ENCODE assay signal across 26 cellular contexts in genomic region chr7:48249162-48249561, GRCh38.
"Had no signal": no experiment of that assay in that cellular context is flagged by ENCODE, and none has a peak within 500 bp of the region (broad histone marks: within the 10 kb centered on the region; RNA-seq: fewer than 3 reads in every experiment).

No MANE protein-coding gene starts in this region.

- H3K27me3 Mint-ChIP-seq: progenitor cell of endocrine pancreas had no signal

- H3K36me3 Mint-ChIP-seq: naive thymus-derived CD8-positive, alpha-beta T cell; natural killer cell treated with Interleukin-12 subunit alpha and Interleukin-12 subunit beta and Interleukin-15 and Interleukin-18, amount 100 ng/mL, for 72 hours; neural progenitor cell; stimulated activated effector memory CD8-positive, alpha-beta T cell treated with anti-CD3 and anti-CD28 coated beads, Interleukin-12 subunit alpha, Interleukin-12 subunit beta, amount 100 ng/mL, for 72 hours; stimulated activated naive B cell treated with anti-CD40 and anti-IgM and Interleukin-4, amounts not matched to agents 10 μg/mL and 1 μg/mL and 100 μg/mL, for 72 hours had no signal

- H3K27me3 ChIP-seq: neural progenitor cell, pancreas, right lobe of liver, sigmoid colon, stomach, thyroid gland, tibial nerve, upper lobe of left lung, vagina had no signal

- ATAC-seq: naive thymus-derived CD8-positive, alpha-beta T cell; natural killer cell treated with Interleukin-12 subunit alpha and Interleukin-12 subunit beta and Interleukin-15 and Interleukin-18, amount 100 ng/mL, for 72 hours; pancreas; psoas muscle; right cardiac atrium; right lobe of liver; stimulated activated effector memory CD8-positive, alpha-beta T cell treated with anti-CD3 and anti-CD28 coated beads, Interleukin-12 subunit alpha, Interleukin-12 subunit beta, amount 100 ng/mL, for 72 hours; stimulated activated naive B cell treated with anti-CD40 and anti-IgM and Interleukin-4, amounts not matched to agents 10 μg/mL and 1 μg/mL and 100 μg/mL, for 72 hours had no signal

- H3K4me2 ChIP-seq: neural progenitor cell had no signal

- H3K4me3 Mint-ChIP-seq: naive thymus-derived CD8-positive, alpha-beta T cell; natural killer cell treated with Interleukin-12 subunit alpha and Interleukin-12 subunit beta and Interleukin-15 and Interleukin-18, amount 100 ng/mL, for 72 hours; neural progenitor cell; stimulated activated effector memory CD8-positive, alpha-beta T cell treated with anti-CD3 and anti-CD28 coated beads, Interleukin-12 subunit alpha, Interleukin-12 subunit beta, amount 100 ng/mL, for 72 hours; stimulated activated naive B cell treated with anti-CD40 and anti-IgM and Interleukin-4, amounts not matched to agents 10 μg/mL and 1 μg/mL and 100 μg/mL, for 72 hours; stimulated activated naive CD8-positive, alpha-beta T cell treated with anti-CD3 and anti-CD28 coated beads, Interleukin-15, Interleukin-2, amounts not matched to agents 100 ng/mL and 50 ng/mL, for 24 hours had no signal

- H3K27ac ChIP-seq: neural progenitor cell, pancreas, psoas muscle, right lobe of liver, sigmoid colon, stomach, thoracic aorta, thyroid gland, tibial nerve, upper lobe of left lung, vagina had no signal

- H3K9me3 ChIP-seq: pancreas, psoas muscle, right lobe of liver, sigmoid colon, stomach, thoracic aorta, thyroid gland, tibial nerve, upper lobe of left lung, vagina had no signal

- H3K27ac Mint-ChIP-seq: naive thymus-derived CD8-positive, alpha-beta T cell; natural killer cell treated with Interleukin-12 subunit alpha and Interleukin-12 subunit beta and Interleukin-15 and Interleukin-18, amount 100 ng/mL, for 72 hours; neural progenitor cell; progenitor cell of endocrine pancreas; stimulated activated effector memory CD8-positive, alpha-beta T cell treated with anti-CD3 and anti-CD28 coated beads, Interleukin-12 subunit alpha, Interleukin-12 subunit beta, amount 100 ng/mL, for 72 hours; stimulated activated naive B cell treated with anti-CD40 and anti-IgM and Interleukin-4, amounts not matched to agents 10 μg/mL and 1 μg/mL and 100 μg/mL, for 72 hours; stimulated activated naive CD8-positive, alpha-beta T cell treated with anti-CD3 and anti-CD28 coated beads, Interleukin-15, Interleukin-2, amounts not matched to agents 100 ng/mL and 50 ng/mL, for 24 hours had no signal

- H3K9ac ChIP-seq: neural progenitor cell had no signal

- H3K9me3 Mint-ChIP-seq: naive thymus-derived CD8-positive, alpha-beta T cell; natural killer cell treated with Interleukin-12 subunit alpha and Interleukin-12 subunit beta and Interleukin-15 and Interleukin-18, amount 100 ng/mL, for 72 hours; neural progenitor cell; stimulated activated effector memory CD8-positive, alpha-beta T cell treated with anti-CD3 and anti-CD28 coated beads, Interleukin-12 subunit alpha, Interleukin-12 subunit beta, amount 100 ng/mL, for 72 hours; stimulated activated naive B cell treated with anti-CD40 and anti-IgM and Interleukin-4, amounts not matched to agents 10 μg/mL and 1 μg/mL and 100 μg/mL, for 72 hours; stimulated activated naive CD8-positive, alpha-beta T cell treated with anti-CD3 and anti-CD28 coated beads, Interleukin-15, Interleukin-2, amounts not matched to agents 100 ng/mL and 50 ng/mL, for 24 hours had no signal

- H2AFZ ChIP-seq: neural progenitor cell had no signal

- H3K36me3 ChIP-seq: neural progenitor cell, pancreas, right lobe of liver, sigmoid colon, stomach, thoracic aorta, thyroid gland, tibial nerve, upper lobe of left lung, vagina had no signal

- DNase-seq: naive thymus-derived CD8-positive, alpha-beta T cell; nucleus accumbens; pancreas; psoas muscle; right cardiac atrium; right lobe of liver; sigmoid colon; small intestine; stimulated activated CD4-positive, alpha-beta T cell treated with anti-CD3 and anti-CD28 coated beads, Interleukin-15, amount 100 ng/mL, for 24 hours; stimulated activated CD4-positive, alpha-beta T cell treated with anti-CD3 and anti-CD28 coated beads, Interleukin-2, amount 100 ng/mL, for 24 hours; stimulated activated CD4-positive, alpha-beta T cell treated with anti-CD3 and anti-CD28 coated beads, Interleukin-2, amount 100 ng/mL, for 48 hours; stimulated activated CD4-positive, alpha-beta T cell treated with anti-CD3 and anti-CD28 coated beads, Interleukin-4, amount 100 ng/mL, for 24 hours; stimulated activated naive B cell treated with anti-CD40 and anti-IgM and Interleukin-4, amounts not matched to agents 10 μg/mL and 1 μg/mL and 100 μg/mL, for 72 hours; stimulated activated naive CD4-positive, alpha-beta T cell treated with Interleukin-2 at 50 U/mL for 16 hours; stomach; thyroid gland; trophoblast cell; upper lobe of left lung had no signal

- H3K4me3 ChIP-seq: neural progenitor cell, pancreas, psoas muscle, right lobe of liver, sigmoid colon, stomach, thoracic aorta, thyroid gland, tibial nerve, upper lobe of left lung, vagina had no signal

- H3K4me1 ChIP-seq: neural progenitor cell, pancreas, psoas muscle, right lobe of liver, sigmoid colon, stomach, vagina had no signal
